In genomic region chr16:10559792-10560191, GRCh38 we compare ENCODE assay signal across 10 cellular contexts. TPM values are rescaled to one million over a fixed set of nuclear protein-coding genes. Genes with fewer than 3 reads are reported as not detected.
DNase-seq lines count a peak whose midpoint lies in the region; ATAC-seq and TF ChIP-seq lines count a peak whose summit lies in the region.
"Not testable (repeated sequence)": the region's sequence is repeated elsewhere in the genome, so short reads cannot be mapped to it uniquely, and the experiment has no call there.
"Had no signal": no experiment of that assay in that cellular context is flagged by ENCODE, and none has a peak within 500 bp of the region (broad histone marks: within the 10 kb centered on the region; RNA-seq: fewer than 3 reads in every experiment).

No MANE protein-coding gene starts in this region.

- H3K18ac ChIP-seq in mesenchymal stem cell (ENCODE audit: low read depth in 1 of 2, low read length in 2 of 2) = not testable (repeated sequence)

- H3K27ac ChIP-seq in C4-2B = peak overlapping the region; percentile 17; the same call in 1 of the 2 replicates
- peak overlapping the region; percentile 81 to 98 for H3K27ac ChIP-seq in breast epithelium
- H3K27ac ChIP-seq in esophagus squamous epithelium = peak overlapping the region; percentile 71 to 93 (median 81)
- peak overlapping the region; percentile 58 for H3K27ac ChIP-seq in layer of hippocampus (ENCODE audit: low read depth, low read length)
- H3K27ac ChIP-seq in mesenchymal stem cell (ENCODE audit: low read length, poor library complexity, severe bottlenecking) = not testable (repeated sequence)
- H3K27ac ChIP-seq in gastrocnemius medialis = peak overlapping the region; percentile 82 to 87 (median 84)
- H3K27ac ChIP-seq in thyroid gland = peak overlapping the region in 2 of 3 donors; percentile 68 to 69
- peak overlapping the region; percentile 31 to 55 for H3K27ac ChIP-seq in aorta (ENCODE audit: low read depth in 1 of 2, low read length in 2 of 2)

- H2AK5ac ChIP-seq in mesenchymal stem cell (ENCODE audit: low read length, severe bottlenecking) = not testable (repeated sequence)

- not testable (repeated sequence) for H3K27me3 ChIP-seq in breast epithelium; esophagus squamous epithelium; layer of hippocampus (ENCODE audit: control insufficient read depth, insufficient read depth, low read length); mesenchymal stem cell (ENCODE audit: control insufficient read depth in 1 of 2, insufficient read depth in 1 of 2, low read length in 2 of 2); gastrocnemius medialis; thyroid gland; aorta (ENCODE audit: control insufficient read depth in 1 of 2, insufficient read depth in 2 of 2, low read length in 1 of 2)

- not testable (repeated sequence) for H2AFZ ChIP-seq in mesenchymal stem cell (ENCODE audit: low read depth, low read length)

- DNase-seq in breast epithelium (ENCODE audit: low spot score in 2 of 2); esophagus squamous epithelium (lab: John Stamatoyannopoulos, UW); mesenchymal stem cell; gastrocnemius medialis; thyroid gland; aorta: not testable (repeated sequence)

- not testable (repeated sequence) for H3K14ac ChIP-seq in mesenchymal stem cell (ENCODE audit: low read length in 2 of 2)

- not testable (repeated sequence) for H3K9me3 ChIP-seq in breast epithelium; esophagus squamous epithelium; mesenchymal stem cell (ENCODE audit: control insufficient read depth, low read length); gastrocnemius medialis; thyroid gland; aorta (ENCODE audit: control insufficient read depth, low read length)

- H2BK15ac ChIP-seq in mesenchymal stem cell (ENCODE audit: low read depth, poor library complexity, severe bottlenecking) = not testable (repeated sequence)

- intact Hi-C loops in breast epithelium (cut with DNase I; ENCODE audit: low total_unique reads); esophagus squamous epithelium (cut with DNase I); thyroid gland (cut with DNase I): not testable (repeated sequence)
- intact Hi-C loops in gastrocnemius medialis (cut with DNase I; ENCODE audit: low total_unique reads) = loop anchor here (2.0 kb wide), 1 partner anchor 21 kb away; the partner anchor contains the start of gene EMP2
- intact Hi-C loops in aorta (cut with DNase I) = loop anchor here (2.0 to 10.0 kb wide), 3 partner anchors 21 to 555 kb away; partner anchors contain the start of gene EMP2 (in 1 of the 2)

- not testable (repeated sequence) for TF ChIP-seq CTCF in C4-2B (conservative IDR thresholded peaks at IDR 0.05); breast epithelium (IDR thresholded peaks at IDR 0.05); esophagus squamous epithelium (IDR thresholded peaks at IDR 0.05); gastrocnemius medialis (IDR thresholded peaks at IDR 0.05 in 4 of 5, conservative IDR thresholded peaks at IDR 0.05 in 1 of 5); thyroid gland (IDR thresholded peaks at IDR 0.05)

- WGBS in esophagus squamous epithelium, 2 donors = 63 to 77% methylated on average over 1 to 3 of the region's 4 CpGs
- WGBS in mesenchymal stem cell = 99% methylated on average over 4 of the region's 4 CpGs
- 89 to 94% methylated on average over 4 of the region's 4 CpGs for WGBS in thyroid gland, 2 donors
- 77 to 86% methylated on average over 4 of the region's 4 CpGs for WGBS in aorta, 2 donors

- H3K4me3 ChIP-seq in breast epithelium = peak overlapping the region in 1 of 3 donors; percentile 63
- not testable (repeated sequence) for H3K4me3 ChIP-seq in esophagus squamous epithelium; mesenchymal stem cell (ENCODE audit: insufficient read depth in 1 of 2, low read depth in 1 of 2, low read length in 2 of 2); gastrocnemius medialis; thyroid gland (replicated peaks in 1 of 3); aorta (ENCODE audit: low read length in 2 of 2)

- H3K4ac ChIP-seq in mesenchymal stem cell (ENCODE audit: low read depth in 1 of 2, low read length in 2 of 2) = not testable (repeated sequence)

- H3K9ac ChIP-seq in mesenchymal stem cell (ENCODE audit: low read length) = peak overlapping the region; percentile 66

- H2BK5ac ChIP-seq in mesenchymal stem cell (ENCODE audit: low read depth, low read length, poor library complexity, severe bottlenecking) = not testable (repeated sequence)

- H2BK120ac ChIP-seq in mesenchymal stem cell (ENCODE audit: low read depth, low read length) = not testable (repeated sequence)

- not testable (repeated sequence) for H3K36me3 ChIP-seq in breast epithelium; mesenchymal stem cell (ENCODE audit: control insufficient read depth in 1 of 2, insufficient read depth in 2 of 2, low read depth in 1 of 2, low read length in 2 of 2); gastrocnemius medialis; thyroid gland; aorta (ENCODE audit: control insufficient read depth in 1 of 2, insufficient read depth in 2 of 2, low read length in 1 of 2)
- H3K36me3 ChIP-seq in esophagus squamous epithelium = peaks cover 0 to 48% (median 0%) of the 10 kb centered on the region in 3 donors

- not testable (repeated sequence) for TF ChIP-seq POLR2A in breast epithelium (IDR thresholded peaks at IDR 0.05); esophagus squamous epithelium (IDR thresholded peaks at IDR 0.05); gastrocnemius medialis (IDR thresholded peaks at IDR 0.05); thyroid gland (IDR thresholded peaks at IDR 0.05)

- not testable (repeated sequence) for H2BK12ac ChIP-seq in mesenchymal stem cell (ENCODE audit: low read length in 2 of 2)

- not testable (repeated sequence) for H3K79me1 ChIP-seq in mesenchymal stem cell (replicated peaks; ENCODE audit: low read length, poor library complexity, severe bottlenecking)

- H3K4me2 ChIP-seq in mesenchymal stem cell (ENCODE audit: low read length, poor library complexity, severe bottlenecking) = not testable (repeated sequence)

- not testable (repeated sequence) for ATAC-seq in gastrocnemius medialis; aorta (ENCODE audit: low FRiP score)

- H4K91ac ChIP-seq in mesenchymal stem cell (ENCODE audit: low read length) = not testable (repeated sequence)

- in situ Hi-C loops in gastrocnemius medialis (cut with MboI; ENCODE audit: low sequenced_read_pairs in 4 of 4) = not testable (repeated sequence)

- not testable (repeated sequence) for H3K4me1 ChIP-seq in breast epithelium; mesenchymal stem cell (ENCODE audit: control insufficient read depth, insufficient read depth, low read depth, low read length); aorta (ENCODE audit: control insufficient read depth in 1 of 2, insufficient read depth in 2 of 2, low read length in 2 of 2)
- H3K4me1 ChIP-seq in esophagus squamous epithelium (peaks cover 0 to 80% (median 29%) of the 10 kb centered on the region in 3 donors), gastrocnemius medialis (peaks cover 62 to 69% of the 10 kb centered on the region in 2 donors), thyroid gland (peaks cover 16 to 34% of the 10 kb centered on the region in 2 donors)

- H3K23ac ChIP-seq in mesenchymal stem cell (ENCODE audit: low read length in 2 of 2) = not testable (repeated sequence)

- H4K8ac ChIP-seq in mesenchymal stem cell (ENCODE audit: low read length) = not testable (repeated sequence)

RNA-seq across cellular contexts. Expression of gene EMP2, which starts 20.6 kb away (rescaled TPM):
- 10 to 100 TPM; 46.9 to 69.2 (median 66.0) TPM for total RNA-seq in breast epithelium
- total RNA-seq in esophagus squamous epithelium = 100 to 1,000 TPM; 108 to 121 (median 109) TPM
- polyA plus RNA-seq in mesenchymal stem cell (2013, experiment 1 of 2) = 9.7 TPM
- 9.6 TPM for polyA plus RNA-seq in mesenchymal stem cell (2013, experiment 2 of 2)
- total RNA-seq in gastrocnemius medialis = 10 to 100 TPM in 3 of 4 donors, 1 to 10 TPM in 1; 7.9 to 13.5 (median 11.7) TPM
- 10 to 100 TPM; 17.9 to 37.5 (median 23.1) TPM for total RNA-seq in thyroid gland
- total RNA-seq in aorta = 100 to 1,000 TPM; 133 to 143 TPM
- 10 to 100 TPM; 18.9 to 52.6 TPM for polyA plus RNA-seq in aorta
- total RNA-seq: OCI-LY7 had no signal
- polyA plus RNA-seq: CD14-positive monocyte had no signal
